ENCODE assay signal across 22 cellular contexts in genomic region chr21:14050121-14050520, GRCh38.
"Had no signal": no experiment of that assay in that cellular context is flagged by ENCODE, and none has a peak within 500 bp of the region (broad histone marks: within the 10 kb centered on the region; RNA-seq: fewer than 3 reads in every experiment).

No MANE protein-coding gene starts in this region.

- DNase-seq: dermis blood vessel endothelial cell; dorsolateral prefrontal cortex; effector CD4-positive, alpha-beta T cell; effector memory CD4-positive, alpha-beta T cell; foreskin keratinocyte; heart left ventricle; hypothalamus; left cardiac atrium; left lung; left ventricle myocardium superior; lower lobe of right lung; mesenchymal stem cell; mucosa of descending colon; naive B cell; naive thymus-derived CD8-positive, alpha-beta T cell had no signal

- H3K36me3 ChIP-seq: esophagus muscularis mucosa, gastroesophageal sphincter, heart left ventricle, left lung, lower lobe of right lung had no signal

- FAIRE-seq: endothelial cell of umbilical vein, islet of Langerhans, keratinocyte had no signal

- H3K4me1 ChIP-seq: esophagus muscularis mucosa, foreskin keratinocyte, gastroesophageal sphincter, heart left ventricle, left lung, lower lobe of right lung had no signal

- H2AFZ ChIP-seq: hepatocyte had no signal

- H3K27me3 ChIP-seq: dorsolateral prefrontal cortex, esophagus muscularis mucosa, foreskin keratinocyte, gastroesophageal sphincter, heart left ventricle, hepatocyte, left lung had no signal

- H3K4me3 ChIP-seq: coronary artery, dorsolateral prefrontal cortex, esophagus muscularis mucosa, gastroesophageal sphincter, heart left ventricle, hepatocyte, left lung, lower lobe of right lung, mucosa of descending colon had no signal

- H3K9me3 ChIP-seq: esophagus muscularis mucosa, gastroesophageal sphincter, heart left ventricle, left lung, lower lobe of right lung, mucosa of descending colon had no signal

- ATAC-seq: foreskin keratinocyte; gastroesophageal sphincter; heart left ventricle; left cardiac atrium; left lung; left ventricle myocardium superior; lower lobe of right lung; mucosa of descending colon; naive thymus-derived CD8-positive, alpha-beta T cell had no signal

- H3K27ac ChIP-seq: coronary artery, dorsolateral prefrontal cortex, esophagus muscularis mucosa, foreskin keratinocyte, gastroesophageal sphincter, heart left ventricle, hepatocyte, left lung, lower lobe of right lung had no signal

- H3K4me2 ChIP-seq: hepatocyte had no signal
